8 cellular contexts compared by ENCODE assay signal in genomic region chr14:60331201-60332045, GRCh38.
A peak's percentile ranks its signal among the peaks of the same experiment; 100 is the strongest.
DNase-seq lines count a peak whose midpoint lies in the region; ATAC-seq and TF ChIP-seq lines count a peak whose summit lies in the region.

No MANE protein-coding gene starts in this region.

- ATAC-seq in CD8-positive, alpha-beta T cell = peak; percentile 80
- ATAC-seq in GM19372 (IDR thresholded peaks at IDR 0.05; ENCODE audit: low read depth, unreplicated experiment) (peak; percentile 61), HG03521 (IDR thresholded peaks at IDR 0.05; ENCODE audit: unreplicated experiment) (peak; percentile 73)
- peak; percentile 86 for ATAC-seq in activated CD8-positive, alpha-beta T cell treated with anti-CD3 and anti-CD28 coated beads, Interleukin-2, amount 10 ng/mL, durations not matched to agents 7 days and 5 days

- peak overlapping the region; percentile 52 for H3K4me3 ChIP-seq in CD8-positive, alpha-beta T cell (ENCODE audit: low read depth, low read length)
- peak overlapping the region; percentile 62 for H3K4me3 ChIP-seq in endodermal cell (ENCODE audit: low read length)
- peak overlapping the region; percentile 61 for H3K4me3 ChIP-seq in mucosa of stomach (ENCODE audit: low read length)

- CTCF ChIA-PET in CD8-positive, alpha-beta T cell (lab: Charles Lee) = interaction anchor here (0.6 to 2.9 kb wide), 31 partner anchors 10 to 917 kb away, joined by 3 to 15 read pairs (median 4); partner anchors contain the start of gene PPM1A
- CTCF ChIA-PET in activated CD8-positive, alpha-beta T cell treated with anti-CD3 and anti-CD28 coated beads, Interleukin-2, amount 10 ng/mL, durations not matched to agents 7 days and 5 days (lab: Charles Lee) = interaction anchor here (0.7 to 3.6 kb wide), 55 partner anchors 9 to 922 kb away, joined by 3 to 31 read pairs (median 4); partner anchors contain the start of genes DHRS7, PPM1A, SLC38A6 and TRMT5

- no peaks in the 10 kb centered on the region for H3K36me3 ChIP-seq in CD8-positive, alpha-beta T cell (ENCODE audit: insufficient read depth, low read length)
- H3K36me3 ChIP-seq in endodermal cell (ENCODE audit: control insufficient read depth, insufficient read depth, low read length) (no peaks in the 10 kb centered on the region), mucosa of stomach (ENCODE audit: control insufficient read depth, insufficient read depth, low read length) (no peaks in the 10 kb centered on the region)

- H3K4me3 Mint-ChIP-seq in CD8-positive, alpha-beta T cell = peak overlapping the region; percentile 98
- H3K4me3 Mint-ChIP-seq in activated CD8-positive, alpha-beta T cell treated with anti-CD3 and anti-CD28 coated beads, Interleukin-2, amount 10 ng/mL, durations not matched to agents 7 days and 5 days = peak overlapping the region; percentile 85
- peak overlapping the region; percentile 61 for H3K4me3 Mint-ChIP-seq in endodermal cell

- H3K9me3 ChIP-seq in CD8-positive, alpha-beta T cell (ENCODE audit: low read length) = no peaks in the 10 kb centered on the region
- H3K9me3 ChIP-seq in endodermal cell (ENCODE audit: control insufficient read depth, low read length) (no peaks in the 10 kb centered on the region), mucosa of stomach (ENCODE audit: control insufficient read depth, low read length) (no peaks in the 10 kb centered on the region)

- H3K27ac Mint-ChIP-seq in CD8-positive, alpha-beta T cell = peak overlapping the region; percentile 94
- peak overlapping the region; percentile 96 for H3K27ac Mint-ChIP-seq in activated CD8-positive, alpha-beta T cell treated with anti-CD3 and anti-CD28 coated beads, Interleukin-2, amount 10 ng/mL, durations not matched to agents 7 days and 5 days
- no peak overlapping the region for H3K27ac Mint-ChIP-seq in endodermal cell

- H3K9ac ChIP-seq in endodermal cell (ENCODE audit: extremely low read depth, low read length, poor library complexity, severe bottlenecking) (no peak overlapping the region), mucosa of stomach (ENCODE audit: low read length) (peak overlapping the region; percentile 53)

- intact Hi-C loops in CD8-positive, alpha-beta T cell (cut with DNase I, micrococcal nuclease) = loop anchor here (1.0 to 5.0 kb wide), 11 partner anchors 44 to 1144 kb away; partner anchors contain the start of genes DAAM1 (in 1 of the 2), JKAMP (in 1 of the 2), L3HYPDH (in 1 of the 2) and MNAT1 (in 1 of the 2)

- DNase-seq in CD8-positive, alpha-beta T cell = peak; percentile 51 to 85 (median 74)
- DNase-seq in NCI-H526 treated with DMSO at 0.1 percent for 48 hours (lab: John Stamatoyannopoulos, UW) = peak; percentile 91
- peak; percentile 89 for DNase-seq in activated CD8-positive, alpha-beta T cell treated with anti-CD3 and anti-CD28 coated beads, Interleukin-2, amount 10 ng/mL, durations not matched to agents 7 days and 5 days
- DNase-seq in endodermal cell = peak; percentile 95
- peak; percentile 91 for DNase-seq in stimulated activated CD8-positive, alpha-beta memory T cell treated with anti-CD3 and anti-CD28 coated beads, Interleukin-4, amount 100 ng/mL, for 48 hours

- H3K27ac ChIP-seq in CD8-positive, alpha-beta T cell (ENCODE audit: low read depth, low read length) = peak overlapping the region; percentile 36
- no peak overlapping the region for H3K27ac ChIP-seq in endodermal cell (ENCODE audit: low read depth, low read length)

- POLR2A ChIA-PET in CD8-positive, alpha-beta T cell (lab: Charles Lee) = interaction anchor here (3.5 kb wide), 1 partner anchor 83 kb away, joined by 19 read pairs; the partner anchor contains the start of gene PPM1A
- POLR2A ChIA-PET in activated CD8-positive, alpha-beta T cell treated with anti-CD3 and anti-CD28 coated beads, Interleukin-2, amount 10 ng/mL, durations not matched to agents 7 days and 5 days (lab: Charles Lee) = interaction anchor here (0.7 to 1.4 kb wide), 4 partner anchors 16 to 317 kb away, joined by 3 to 6 read pairs (median 3); partner anchors contain the start of gene PPM1A

- no peaks in the 10 kb centered on the region for H3K27me3 ChIP-seq in CD8-positive, alpha-beta T cell (ENCODE audit: insufficient read depth, low read length)
- H3K27me3 ChIP-seq in endodermal cell (ENCODE audit: control insufficient read depth, insufficient read depth, low read length, poor library complexity, severe bottlenecking) (peaks cover 27% of the 10 kb centered on the region), mucosa of stomach (ENCODE audit: control insufficient read depth, insufficient read depth, low read length) (peaks cover 15% of the 10 kb centered on the region)

- peaks cover 33% of the 10 kb centered on the region for H3K4me1 Mint-ChIP-seq in CD8-positive, alpha-beta T cell (ENCODE audit: low read depth)
- H3K4me1 Mint-ChIP-seq in activated CD8-positive, alpha-beta T cell treated with anti-CD3 and anti-CD28 coated beads, Interleukin-2, amount 10 ng/mL, durations not matched to agents 7 days and 5 days (ENCODE audit: low read depth) = peaks cover 39% of the 10 kb centered on the region
- peaks cover 12% of the 10 kb centered on the region for H3K4me1 Mint-ChIP-seq in endodermal cell

- TF ChIP-seq CTCF in CD8-positive, alpha-beta T cell (IDR thresholded peaks at IDR 0.05) = peak; percentile 87
- peak; percentile 97 for TF ChIP-seq CTCF in endodermal cell (conservative IDR thresholded peaks at IDR 0.05)

- peaks cover 3% of the 10 kb centered on the region for H3K36me3 Mint-ChIP-seq in CD8-positive, alpha-beta T cell
- no peaks in the 10 kb centered on the region for H3K36me3 Mint-ChIP-seq in activated CD8-positive, alpha-beta T cell treated with anti-CD3 and anti-CD28 coated beads, Interleukin-2, amount 10 ng/mL, durations not matched to agents 7 days and 5 days (ENCODE audit: low read depth)
- H3K36me3 Mint-ChIP-seq in endodermal cell (ENCODE audit: low read depth) = no peaks in the 10 kb centered on the region

- H3K4me1 ChIP-seq in CD8-positive, alpha-beta T cell (ENCODE audit: insufficient read depth, low read length) = peaks cover 9% of the 10 kb centered on the region
- no peaks in the 10 kb centered on the region for H3K4me1 ChIP-seq in endodermal cell (ENCODE audit: control insufficient read depth, insufficient read depth, low read length)
- peaks cover 6% of the 10 kb centered on the region for H3K4me1 ChIP-seq in mucosa of stomach (ENCODE audit: control insufficient read depth, insufficient read depth, low read length)

- 44 to 46% methylated on average over 16 to 24 of the region's 24 CpGs for WGBS in endodermal cell (ENCODE audit: insufficient coverage in 1 of 2, insufficient read length in 1 of 2), 2 experiments

- peaks cover 30% of the 10 kb centered on the region for H3K27me3 Mint-ChIP-seq in CD8-positive, alpha-beta T cell (ENCODE audit: low read depth)
- H3K27me3 Mint-ChIP-seq in activated CD8-positive, alpha-beta T cell treated with anti-CD3 and anti-CD28 coated beads, Interleukin-2, amount 10 ng/mL, durations not matched to agents 7 days and 5 days (ENCODE audit: low read depth) = peaks cover 29% of the 10 kb centered on the region
- peaks cover 18% of the 10 kb centered on the region for H3K27me3 Mint-ChIP-seq in endodermal cell (ENCODE audit: insufficient read depth)

- no peaks in the 10 kb centered on the region for H3K9me3 Mint-ChIP-seq in CD8-positive, alpha-beta T cell
- no peaks in the 10 kb centered on the region for H3K9me3 Mint-ChIP-seq in activated CD8-positive, alpha-beta T cell treated with anti-CD3 and anti-CD28 coated beads, Interleukin-2, amount 10 ng/mL, durations not matched to agents 7 days and 5 days (ENCODE audit: insufficient read depth)
- H3K9me3 Mint-ChIP-seq in endodermal cell = no peaks in the 10 kb centered on the region
